1 cellular context compared by ENCODE assay signal in the genomic region with DNA sequence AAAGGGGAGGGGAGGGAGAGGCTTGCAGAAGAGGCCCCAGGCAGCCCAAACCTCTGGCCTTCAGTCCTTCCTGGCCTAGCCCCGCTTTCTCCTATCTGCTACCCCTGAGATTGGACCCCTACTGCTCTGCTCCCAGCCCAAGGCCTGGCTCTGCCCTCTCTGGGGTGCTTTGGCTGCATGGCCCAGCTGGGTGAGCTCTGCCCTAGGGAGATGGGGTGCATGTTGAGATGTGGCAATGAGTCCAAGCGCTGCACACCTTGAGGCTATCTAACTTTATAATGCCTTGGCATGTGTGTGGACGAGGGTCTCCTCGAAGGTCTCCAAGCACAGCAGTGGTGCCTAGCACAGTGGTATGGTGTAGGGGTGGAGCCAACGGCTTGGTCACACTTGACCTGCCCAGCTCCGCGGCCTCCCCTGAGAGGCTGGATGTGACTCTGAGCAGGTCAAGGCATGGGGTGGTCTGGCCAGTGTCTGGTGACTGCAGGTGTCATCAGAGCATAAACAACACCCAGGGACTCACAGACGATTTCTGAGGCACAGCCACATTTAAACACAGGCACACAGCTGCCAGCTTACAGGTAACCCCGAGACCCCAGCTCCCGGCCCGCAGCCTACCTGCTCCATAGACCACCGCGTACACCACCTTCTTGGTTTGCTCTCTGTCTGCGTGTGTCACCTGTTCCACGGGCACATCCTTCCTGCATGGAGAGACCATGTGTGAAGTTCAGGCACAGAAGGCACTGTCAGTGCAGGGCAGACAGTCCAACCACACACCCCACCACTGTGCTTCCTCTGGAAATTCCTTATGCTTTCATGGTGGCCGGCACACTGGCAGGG.
TF ChIP-seq lines count a peak whose summit lies in the region.

No MANE protein-coding gene starts in this region.

TF ChIP-seq in H1, 55 proteins besides CTCF, POLR2A, EP300 and RAD21 (continued from another document):
- TF ChIP-seq, protein P1, sequence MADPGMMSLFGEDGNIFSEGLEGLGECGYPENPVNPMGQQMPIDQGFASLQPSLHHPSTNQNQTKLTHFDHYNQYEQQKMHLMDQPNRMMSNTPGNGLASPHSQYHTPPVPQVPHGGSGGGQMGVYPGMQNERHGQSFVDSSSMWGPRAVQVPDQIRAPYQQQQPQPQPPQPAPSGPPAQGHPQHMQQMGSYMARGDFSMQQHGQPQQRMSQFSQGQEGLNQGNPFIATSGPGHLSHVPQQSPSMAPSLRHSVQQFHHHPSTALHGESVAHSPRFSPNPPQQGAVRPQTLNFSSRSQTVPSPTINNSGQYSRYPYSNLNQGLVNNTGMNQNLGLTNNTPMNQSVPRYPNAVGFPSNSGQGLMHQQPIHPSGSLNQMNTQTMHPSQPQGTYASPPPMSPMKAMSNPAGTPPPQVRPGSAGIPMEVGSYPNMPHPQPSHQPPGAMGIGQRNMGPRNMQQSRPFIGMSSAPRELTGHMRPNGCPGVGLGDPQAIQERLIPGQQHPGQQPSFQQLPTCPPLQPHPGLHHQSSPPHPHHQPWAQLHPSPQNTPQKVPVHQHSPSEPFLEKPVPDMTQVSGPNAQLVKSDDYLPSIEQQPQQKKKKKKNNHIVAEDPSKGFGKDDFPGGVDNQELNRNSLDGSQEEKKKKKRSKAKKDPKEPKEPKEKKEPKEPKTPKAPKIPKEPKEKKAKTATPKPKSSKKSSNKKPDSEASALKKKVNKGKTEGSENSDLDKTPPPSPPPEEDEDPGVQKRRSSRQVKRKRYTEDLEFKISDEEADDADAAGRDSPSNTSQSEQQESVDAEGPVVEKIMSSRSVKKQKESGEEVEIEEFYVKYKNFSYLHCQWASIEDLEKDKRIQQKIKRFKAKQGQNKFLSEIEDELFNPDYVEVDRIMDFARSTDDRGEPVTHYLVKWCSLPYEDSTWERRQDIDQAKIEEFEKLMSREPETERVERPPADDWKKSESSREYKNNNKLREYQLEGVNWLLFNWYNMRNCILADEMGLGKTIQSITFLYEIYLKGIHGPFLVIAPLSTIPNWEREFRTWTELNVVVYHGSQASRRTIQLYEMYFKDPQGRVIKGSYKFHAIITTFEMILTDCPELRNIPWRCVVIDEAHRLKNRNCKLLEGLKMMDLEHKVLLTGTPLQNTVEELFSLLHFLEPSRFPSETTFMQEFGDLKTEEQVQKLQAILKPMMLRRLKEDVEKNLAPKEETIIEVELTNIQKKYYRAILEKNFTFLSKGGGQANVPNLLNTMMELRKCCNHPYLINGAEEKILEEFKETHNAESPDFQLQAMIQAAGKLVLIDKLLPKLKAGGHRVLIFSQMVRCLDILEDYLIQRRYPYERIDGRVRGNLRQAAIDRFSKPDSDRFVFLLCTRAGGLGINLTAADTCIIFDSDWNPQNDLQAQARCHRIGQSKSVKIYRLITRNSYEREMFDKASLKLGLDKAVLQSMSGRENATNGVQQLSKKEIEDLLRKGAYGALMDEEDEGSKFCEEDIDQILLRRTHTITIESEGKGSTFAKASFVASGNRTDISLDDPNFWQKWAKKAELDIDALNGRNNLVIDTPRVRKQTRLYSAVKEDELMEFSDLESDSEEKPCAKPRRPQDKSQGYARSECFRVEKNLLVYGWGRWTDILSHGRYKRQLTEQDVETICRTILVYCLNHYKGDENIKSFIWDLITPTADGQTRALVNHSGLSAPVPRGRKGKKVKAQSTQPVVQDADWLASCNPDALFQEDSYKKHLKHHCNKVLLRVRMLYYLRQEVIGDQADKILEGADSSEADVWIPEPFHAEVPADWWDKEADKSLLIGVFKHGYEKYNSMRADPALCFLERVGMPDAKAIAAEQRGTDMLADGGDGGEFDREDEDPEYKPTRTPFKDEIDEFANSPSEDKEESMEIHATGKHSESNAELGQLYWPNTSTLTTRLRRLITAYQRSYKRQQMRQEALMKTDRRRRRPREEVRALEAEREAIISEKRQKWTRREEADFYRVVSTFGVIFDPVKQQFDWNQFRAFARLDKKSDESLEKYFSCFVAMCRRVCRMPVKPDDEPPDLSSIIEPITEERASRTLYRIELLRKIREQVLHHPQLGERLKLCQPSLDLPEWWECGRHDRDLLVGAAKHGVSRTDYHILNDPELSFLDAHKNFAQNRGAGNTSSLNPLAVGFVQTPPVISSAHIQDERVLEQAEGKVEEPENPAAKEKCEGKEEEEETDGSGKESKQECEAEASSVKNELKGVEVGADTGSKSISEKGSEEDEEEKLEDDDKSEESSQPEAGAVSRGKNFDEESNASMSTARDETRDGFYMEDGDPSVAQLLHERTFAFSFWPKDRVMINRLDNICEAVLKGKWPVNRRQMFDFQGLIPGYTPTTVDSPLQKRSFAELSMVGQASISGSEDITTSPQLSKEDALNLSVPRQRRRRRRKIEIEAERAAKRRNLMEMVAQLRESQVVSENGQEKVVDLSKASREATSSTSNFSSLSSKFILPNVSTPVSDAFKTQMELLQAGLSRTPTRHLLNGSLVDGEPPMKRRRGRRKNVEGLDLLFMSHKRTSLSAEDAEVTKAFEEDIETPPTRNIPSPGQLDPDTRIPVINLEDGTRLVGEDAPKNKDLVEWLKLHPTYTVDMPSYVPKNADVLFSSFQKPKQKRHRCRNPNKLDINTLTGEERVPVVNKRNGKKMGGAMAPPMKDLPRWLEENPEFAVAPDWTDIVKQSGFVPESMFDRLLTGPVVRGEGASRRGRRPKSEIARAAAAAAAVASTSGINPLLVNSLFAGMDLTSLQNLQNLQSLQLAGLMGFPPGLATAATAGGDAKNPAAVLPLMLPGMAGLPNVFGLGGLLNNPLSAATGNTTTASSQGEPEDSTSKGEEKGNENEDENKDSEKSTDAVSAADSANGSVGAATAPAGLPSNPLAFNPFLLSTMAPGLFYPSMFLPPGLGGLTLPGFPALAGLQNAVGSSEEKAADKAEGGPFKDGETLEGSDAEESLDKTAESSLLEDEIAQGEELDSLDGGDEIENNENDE (IDR thresholded peaks at IDR 0.05; ENCODE audit: insufficient replicate concordance, low read length): no peak
TF ChIP-seq in H1: peak in this region for 0.
